19 cellular contexts compared by ENCODE assay signal in the genomic region with DNA sequence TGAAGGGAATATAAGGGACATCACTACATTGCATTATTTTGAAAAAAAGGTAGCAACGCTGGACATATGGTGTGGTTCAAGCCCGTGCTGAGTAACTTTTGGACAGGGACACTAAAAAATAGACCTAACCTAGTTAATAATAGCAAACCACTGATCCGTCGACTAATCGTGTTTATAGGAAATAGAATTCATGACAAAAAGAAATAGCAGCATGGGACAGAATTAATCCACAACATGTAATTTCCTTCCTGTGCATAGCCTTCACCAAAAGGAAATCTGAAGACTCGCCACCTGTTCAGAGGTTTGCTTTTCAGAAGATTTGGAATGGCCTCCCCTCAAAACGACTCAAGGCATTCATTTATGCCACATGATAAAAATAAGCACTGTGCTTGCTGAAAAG.
"Had no signal": no experiment of that assay in that cellular context is flagged by ENCODE, and none has a peak within 500 bp of the region (broad histone marks: within the 10 kb centered on the region; RNA-seq: fewer than 3 reads in every experiment).

No MANE protein-coding gene starts in this region.

- DNase-seq: occipital lobe; ovary; posterior cingulate gyrus; psoas muscle; right cardiac atrium; right lobe of liver; sigmoid colon; small intestine; stimulated activated CD4-positive, alpha-beta T cell treated with anti-CD3 and anti-CD28 coated beads, Interleukin-15, amount 100 ng/mL, for 24 hours; stimulated activated CD4-positive, alpha-beta T cell treated with anti-CD3 and anti-CD28 coated beads, Interleukin-2, amount 100 ng/mL, for 24 hours; stimulated activated CD4-positive, alpha-beta T cell treated with anti-CD3 and anti-CD28 coated beads, Interleukin-2, amount 100 ng/mL, for 48 hours; stimulated activated CD4-positive, alpha-beta T cell treated with anti-CD3 and anti-CD28 coated beads, Interleukin-4, amount 100 ng/mL, for 24 hours; stimulated activated naive B cell treated with anti-CD40 and anti-IgM and Interleukin-4, amounts not matched to agents 10 μg/mL and 1 μg/mL and 100 μg/mL, for 72 hours; stimulated activated naive CD4-positive, alpha-beta T cell treated with Interleukin-2 at 50 U/mL for 16 hours; stomach; thyroid gland; trophoblast cell; upper lobe of left lung had no signal

- ATAC-seq: psoas muscle; right cardiac atrium; right lobe of liver; stimulated activated effector memory CD8-positive, alpha-beta T cell treated with anti-CD3 and anti-CD28 coated beads, Interleukin-12 subunit alpha, Interleukin-12 subunit beta, amount 100 ng/mL, for 72 hours; stimulated activated naive B cell treated with anti-CD40 and anti-IgM and Interleukin-4, amounts not matched to agents 10 μg/mL and 1 μg/mL and 100 μg/mL, for 72 hours had no signal
